ENCODE assay signal across 11 cellular contexts in the genomic region with DNA sequence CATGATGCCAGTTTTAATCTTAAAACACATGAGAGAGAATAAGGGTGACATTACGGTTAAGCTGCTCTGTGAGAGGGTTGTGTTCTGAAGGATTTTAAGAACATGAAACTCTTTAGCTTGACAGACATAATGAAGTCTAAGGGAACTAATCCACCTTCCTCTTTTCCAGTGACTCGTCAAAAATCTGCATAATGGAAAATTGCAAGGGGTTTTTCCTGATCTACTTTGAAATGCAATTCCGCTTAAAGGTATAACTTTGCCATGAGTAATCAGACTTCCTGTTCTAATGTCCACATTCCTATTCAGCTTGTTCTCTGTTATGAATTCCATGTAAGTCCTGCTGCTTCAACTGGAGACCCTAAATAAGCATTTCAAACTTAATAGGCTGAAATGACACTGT. TPM values are rescaled to one million over a fixed set of nuclear protein-coding genes. Genes with fewer than 3 reads are reported as not detected.
A peak's percentile ranks its signal among the peaks of the same experiment; 100 is the strongest.
DNase-seq lines count a peak whose midpoint lies in the region; ATAC-seq and TF ChIP-seq lines count a peak whose summit lies in the region.
"Had no signal": no experiment of that assay in that cellular context is flagged by ENCODE, and none has a peak within 500 bp of the region (broad histone marks: within the 10 kb centered on the region; RNA-seq: fewer than 3 reads in every experiment).

Gene ZNF705A (plus strand): TSS at position 171 of the 400 bp plus-strand sequence. CDS start 15,611 bp downstream, outside the sequence.

- ATAC-seq in GM21360 (IDR thresholded peaks at IDR 0.05; ENCODE audit: unreplicated experiment) (no peak), HG02870 (IDR thresholded peaks at IDR 0.05; ENCODE audit: unreplicated experiment) (no peak)

- no peaks in the 10 kb centered on the region for H3F3A ChIP-seq in smooth muscle cell (ENCODE audit: low read depth)

- H2AFZ ChIP-seq in smooth muscle cell (ENCODE audit: low read depth): peak within 1 kb of the TSS; percentile 64

- H3K27me3 ChIP-seq in HL-60 (ENCODE audit: insufficient read depth, poor library complexity, severe bottlenecking): no peaks in the 10 kb centered on the region
- no peaks in the 10 kb centered on the region for H3K27me3 ChIP-seq in smooth muscle cell (ENCODE audit: low read depth)

- 19% methylated on average over 3 of the region's 3 CpGs for WGBS in smooth muscle cell (ENCODE audit: low lambda C conversion rate)

- H3K36me3 ChIP-seq in smooth muscle cell (ENCODE audit: low read depth): no peaks in the 10 kb centered on the region
- H3K36me3 ChIP-seq: prostate gland had no signal

- H3K4me2 ChIP-seq in smooth muscle cell: peak within 1 kb of the TSS; percentile 58

- H4K20me1 ChIP-seq in smooth muscle cell (ENCODE audit: low read depth): no peaks in the 10 kb centered on the region

- TF ChIP-seq CTCF in HL-60 (IDR thresholded peaks at IDR 0.05; ENCODE audit: insufficient read depth, low read length) (no peak), smooth muscle cell (IDR thresholded peaks at IDR 0.05; ENCODE audit: borderline replicate concordance, insufficient read depth, poor library complexity, severe bottlenecking) (no peak)

- peak within 1 kb of the TSS; percentile 64 for H3K27ac ChIP-seq in HL-60 (replicated peaks)
- peak within 1 kb of the TSS; percentile 94 for H3K27ac ChIP-seq in smooth muscle cell (ENCODE audit: low read depth)
- H3K27ac ChIP-seq: prostate gland had no signal

- peak within 1 kb of the TSS; percentile 77 for H3K9ac ChIP-seq in smooth muscle cell (ENCODE audit: low read depth)

- H3K4me1 ChIP-seq in smooth muscle cell (ENCODE audit: low read depth): peaks cover 15% of the 10 kb centered on the region
- H3K4me1 ChIP-seq: prostate gland had no signal

- no peaks in the 10 kb centered on the region for H3K9me3 ChIP-seq in smooth muscle cell (replicated peaks; ENCODE audit: low read depth)
- H3K9me3 ChIP-seq: prostate gland had no signal

- peak in 1 of 2 experiments; percentile 57 for DNase-seq in HL-60 (ENCODE audit: low read depth in 1 of 2, low spot score in 1 of 2)
- peak; percentile 57 for DNase-seq in SKM-1 (lab: John Stamatoyannopoulos, UW; ENCODE audit: unreplicated experiment)
- DNase-seq in fibroblast of the conjunctiva (ENCODE audit: low read depth): peak; percentile 13
- no peak for DNase-seq in smooth muscle cell (lab: John Stamatoyannopoulos, UW; ENCODE audit: unreplicated experiment)
- no peak for DNase-seq in SK-N-DZ (ENCODE audit: low spot score)
- DNase-seq in activated T-cell treated with anti-CD3 and anti-CD28 coated beads, Interleukin-2, amount 50 U/mL, for 48 hours: no peak
- DNase-seq: activated CD4-positive, alpha-beta T cell treated with anti-CD3 and anti-CD28 coated beads, Interleukin-2, amount 50 U/mL, for 1 hour; NCI-H526 had no signal

- H3K79me2 ChIP-seq in smooth muscle cell (ENCODE audit: low read depth): no peaks in the 10 kb centered on the region

- H3K4me3 ChIP-seq in HL-60 (replicated peaks; ENCODE audit: insufficient read depth, low read length): no peak within 1 kb of the TSS
- H3K4me3 ChIP-seq in smooth muscle cell: no peak within 1 kb of the TSS
- H3K4me3 ChIP-seq: prostate gland had no signal

RNA-seq across cellular contexts. Expression of gene ZNF705A, which starts in this region (rescaled TPM):
- 0.04 TPM in 1 of 2 replicates, not detected in the other for total RNA-seq in smooth muscle cell
- polyA plus RNA-seq in smooth muscle cell: not detected in 2 replicates
- polyA plus RNA-seq in SK-N-DZ (2014; cell fraction: cytosol; rRNA removed): not detected in 2 replicates
- polyA plus RNA-seq in SK-N-DZ (2014; cell fraction: nucleus; rRNA removed): 0.29 TPM in 1 of 2 replicates, not detected in the other
- total RNA-seq: prostate gland had no signal

Comparison
In these comparisons a context has a peak if more than half of its experiments do, and no peak if none do; other contexts are left out.
1. DNase-seq: peak in SKM-1 (single experiment) and fibroblast of the conjunctiva (single experiment); none in smooth muscle cell (single experiment), SK-N-DZ (single experiment) and activated T-cell treated with anti-CD3 and anti-CD28 coated beads, Interleukin-2, amount 50 U/mL, for 48 hours (0 of 2).